Comparison of ENCODE assay signal across 14 cellular contexts in genomic region chr18:44592639-44593038, GRCh38.
DNase-seq lines count a peak whose midpoint lies in the region; ATAC-seq and TF ChIP-seq lines count a peak whose summit lies in the region.
"Had no signal": no experiment of that assay in that cellular context is flagged by ENCODE, and none has a peak within 500 bp of the region (broad histone marks: within the 10 kb centered on the region; RNA-seq: fewer than 3 reads in every experiment).

No MANE protein-coding gene starts in this region.

- H3K4me1 ChIP-seq in skeletal muscle tissue (ENCODE audit: control insufficient read depth in 3 of 3, insufficient read depth in 3 of 3, low read length in 3 of 3) (no peaks in the 10 kb centered on the region), spleen (peaks cover 0 to 9% (median 0%) of the 10 kb centered on the region in 6 donors), BE2C (no peaks in the 10 kb centered on the region)

- no peak for TF ChIP-seq POLR2A in spleen (IDR thresholded peaks at IDR 0.05)

- H3K4me3 ChIP-seq in astrocyte of the spinal cord (ENCODE audit: low read depth, low read length) = no peak overlapping the region
- H3K4me3 ChIP-seq in skeletal muscle tissue (ENCODE audit: low read length in 3 of 3) = no peak overlapping the region
- no peak overlapping the region for H3K4me3 ChIP-seq in spleen
- no peak overlapping the region for H3K4me3 ChIP-seq in BE2C (ENCODE audit: low read depth, low read length)

- H3K9me3 ChIP-seq in skeletal muscle tissue (ENCODE audit: control insufficient read depth in 3 of 3, low read length in 3 of 3) = no peaks in the 10 kb centered on the region
- H3K9me3 ChIP-seq in spleen = no peaks in the 10 kb centered on the region
- no peaks in the 10 kb centered on the region for H3K9me3 ChIP-seq in BE2C

- intact Hi-C loops in left ventricle myocardium superior (cut with micrococcal nuclease) (no loop called here), spleen (cut with DNase I; ENCODE audit: low total_unique reads) (no loop called here)

- H3K27ac ChIP-seq in skeletal muscle tissue (ENCODE audit: low read depth, low read length) (peak overlapping the region; percentile 8), spleen (no peak overlapping the region)

- POLR2A ChIA-PET in GM10248 (lab: Yijun Ruan, JAX) = no interaction called here

- DNase-seq in LHCN-M2 (ENCODE audit: low read depth) (peak; percentile 77), astrocyte of the spinal cord (ENCODE audit: low read depth, low spot score) (peak; percentile 70), left ventricle myocardium superior (no peak), GM10248 (ENCODE audit: extremely low spot score) (no peak), spleen (no peak), BE2C (no peak), KBM-7 (no peak)
- DNase-seq: activated CD8-positive, alpha-beta memory T cell treated with anti-CD3 and anti-CD28 coated beads for 24 hours; naive thymus-derived CD4-positive, alpha-beta T cell; NCI-H1930; T-helper 9 cell had no signal

- ATAC-seq in left ventricle myocardium superior = peak; percentile 95
- ATAC-seq: HepG2; naive thymus-derived CD4-positive, alpha-beta T cell; Panc1 had no signal

- CTCF ChIA-PET in GM10248 (lab: Yijun Ruan, JAX) = interaction anchor here (1.4 kb wide), 1 partner anchor 13 kb away, joined by 4 read pairs; no protein-coding TSS in a partner anchor

- no peak overlapping the region for H3K9ac ChIP-seq in skeletal muscle tissue (ENCODE audit: low read depth in 1 of 3, low read length in 3 of 3)

- in situ Hi-C loops in astrocyte of the spinal cord (cut with HindIII; ENCODE audit: low sequenced_read_pairs) = no loop called here
- in situ Hi-C loops in KBM-7 (cut with MboI; ENCODE audit: low pct_unique_long_range_greater_than_20kb, low sequenced_read_pairs) = no loop called here

- WGBS in spleen, 5 donors = 67 to 90% (median 77%) methylated on average over 2 of the region's 2 CpGs

- H3K36me3 ChIP-seq in skeletal muscle tissue (ENCODE audit: control insufficient read depth in 3 of 3, insufficient read depth in 3 of 3, low read length in 3 of 3) (no peaks in the 10 kb centered on the region), spleen (no peaks in the 10 kb centered on the region), BE2C (no peaks in the 10 kb centered on the region)

- H3K27me3 ChIP-seq in skeletal muscle tissue (ENCODE audit: control insufficient read depth in 3 of 3, insufficient read depth in 3 of 3, low read length in 3 of 3) (no peaks in the 10 kb centered on the region), spleen (replicated peaks in 1 of 7) (no peaks in the 10 kb centered on the region), BE2C (no peaks in the 10 kb centered on the region)

- TF ChIP-seq CTCF in astrocyte of the spinal cord (IDR thresholded peaks at IDR 0.05; ENCODE audit: low read depth, low read length) = no peak
- no peak for TF ChIP-seq CTCF in GM10248 (IDR thresholded peaks at IDR 0.05; ENCODE audit: control extremely low read depth, extremely low read depth, low read depth, missing control alignments)
- TF ChIP-seq CTCF in spleen (IDR thresholded peaks at IDR 0.05 in 8 of 11, conservative IDR thresholded peaks at IDR 0.05 in 3 of 11) = no peak
- TF ChIP-seq CTCF in BE2C (IDR thresholded peaks at IDR 0.05; ENCODE audit: low read depth, low read length) = no peak

Comparison
In these comparisons a context has a peak if more than half of its experiments do, and no peak if none do; other contexts are left out.
1. DNase-seq: peak in LHCN-M2 (single experiment) and astrocyte of the spinal cord (single experiment); none in left ventricle myocardium superior (single experiment), GM10248 (single experiment), spleen (single experiment), BE2C (single experiment) and KBM-7 (single experiment).